In the genomic region with DNA sequence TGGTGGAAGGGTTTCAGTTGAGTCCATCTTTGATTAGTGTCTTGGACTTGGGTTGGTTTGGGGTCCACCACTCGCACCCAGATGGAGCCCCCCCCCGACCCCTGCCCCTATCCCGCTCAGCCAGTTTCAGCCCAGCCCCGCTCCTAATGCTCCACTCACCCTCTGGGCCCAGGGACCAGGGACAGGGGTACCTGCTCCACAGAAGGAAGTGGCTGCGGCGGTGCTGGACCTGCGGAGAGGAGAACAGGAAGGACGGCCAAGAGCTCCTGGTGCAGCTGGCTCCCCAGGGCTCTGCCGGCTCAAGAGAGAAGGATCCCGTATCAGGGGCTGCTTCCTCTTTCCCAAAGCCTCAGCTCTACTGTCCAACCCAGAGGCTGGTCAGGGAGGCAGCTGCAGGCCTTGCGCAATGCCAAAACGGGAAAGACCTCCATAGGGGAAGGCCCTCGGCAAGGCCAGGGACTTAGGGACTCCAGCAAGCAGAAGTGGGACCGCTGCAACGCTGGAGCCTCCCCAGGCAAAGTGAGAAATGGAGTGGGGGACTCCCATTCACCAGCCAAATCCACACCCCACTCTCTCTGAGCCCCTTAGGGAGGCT, we compare ENCODE assay signal across 1 cellular context.
TF ChIP-seq lines count a peak whose summit lies in the region.

A gene (minus strand): TSS at position 322 of the 595 bp plus-strand sequence. CDS start 5,472 bp downstream, outside the sequence.

TF ChIP-seq in HepG2, 621 proteins besides CTCF, POLR2A, EP300 and RAD21:
- TF ChIP-seq ZBTB1 (CRISPR knock-in tag; IDR thresholded peaks at IDR 0.05; ENCODE audit: borderline replicate concordance) (no peak), TAF1 (CRISPR knock-in tag; IDR thresholded peaks at IDR 0.05) (no peak), CEBPG (CRISPR knock-in tag; IDR thresholded peaks at IDR 0.05) (peak; percentile 59), MEIS2 (CRISPR knock-in tag; IDR thresholded peaks at IDR 0.05) (no peak), CEBPB (IDR thresholded peaks at IDR 0.05; ENCODE audit: borderline replicate concordance, low read depth, low read length) (peak; percentile 94)
- TF ChIP-seq, protein P1, sequence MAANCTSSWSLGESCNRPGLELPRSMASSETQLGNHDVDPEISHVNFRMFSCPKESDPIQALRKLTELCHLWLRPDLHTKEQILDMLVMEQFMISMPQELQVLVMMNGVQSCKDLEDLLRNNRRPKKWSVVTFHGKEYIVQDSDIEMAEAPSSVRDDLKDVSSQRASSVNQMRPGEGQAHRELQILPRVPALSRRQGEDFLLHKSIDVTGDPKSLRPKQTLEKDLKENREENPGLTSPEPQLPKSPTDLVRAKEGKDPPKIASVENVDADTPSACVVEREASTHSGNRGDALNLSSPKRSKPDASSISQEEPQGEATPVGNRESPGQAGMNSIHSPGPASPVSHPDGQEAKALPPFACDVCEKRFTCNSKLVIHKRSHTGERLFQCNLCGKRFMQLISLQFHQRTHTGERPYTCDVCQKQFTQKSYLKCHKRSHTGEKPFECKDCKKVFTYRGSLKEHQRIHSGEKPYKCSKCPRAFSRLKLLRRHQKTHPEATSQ (CRISPR knock-in tag; IDR thresholded peaks at IDR 0.05; ENCODE audit: borderline replicate concordance), result no peak
- TF ChIP-seq, protein P2, sequence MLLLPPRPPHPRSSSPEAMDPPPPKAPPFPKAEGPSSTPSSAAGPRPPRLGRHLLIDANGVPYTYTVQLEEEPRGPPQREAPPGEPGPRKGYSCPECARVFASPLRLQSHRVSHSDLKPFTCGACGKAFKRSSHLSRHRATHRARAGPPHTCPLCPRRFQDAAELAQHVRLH (CRISPR knock-in tag; IDR thresholded peaks at IDR 0.05; ENCODE audit: borderline replicate concordance, low read depth), result no peak
